ENCODE assay signal across 30 cellular contexts in the genomic region with DNA sequence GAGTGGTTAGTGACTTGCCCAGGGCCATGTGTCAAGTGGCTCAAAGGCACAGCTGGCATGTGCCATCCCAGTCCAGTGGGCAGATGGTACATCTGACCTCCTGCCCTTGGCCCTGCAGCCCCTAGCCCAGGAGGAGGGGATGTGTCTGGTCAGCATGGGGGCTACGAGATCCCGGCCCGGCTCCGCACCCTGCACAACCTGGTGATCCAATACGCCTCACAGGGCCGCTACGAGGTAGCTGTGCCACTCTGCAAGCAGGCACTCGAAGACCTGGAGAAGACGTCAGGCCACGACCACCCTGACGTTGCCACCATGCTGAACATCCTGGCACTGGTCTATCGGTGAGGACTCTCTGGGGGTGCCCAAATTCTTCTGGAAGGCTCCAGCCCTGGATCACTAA. TPM values are rescaled to one million over a fixed set of nuclear protein-coding genes. Genes with fewer than 3 reads are reported as not detected.
"Had no signal": no experiment of that assay in that cellular context is flagged by ENCODE, and none has a peak within 500 bp of the region (broad histone marks: within the 10 kb centered on the region; RNA-seq: fewer than 3 reads in every experiment).

No MANE protein-coding gene starts in this region.

- ATAC-seq: activated CD8-positive, alpha-beta memory T cell treated with anti-CD3 and anti-CD28 coated beads, Interleukin-2, amount 10 ng/mL, durations not matched to agents 7 days and 5 days; activated T-cell treated with anti-CD3 and anti-CD28 coated beads, Interleukin-2, amount 50 U/mL, for 72 hours; heart right ventricle; mucosa of descending colon; natural killer cell treated with Interleukin-12 subunit alpha and Interleukin-12 subunit beta and Interleukin-15 and Interleukin-18, amount 100 ng/mL, for 72 hours; right cardiac atrium had no signal

- H3K27me3 ChIP-seq: esophagus squamous epithelium, heart right ventricle, upper lobe of left lung, vagina had no signal

- H3K9me3 Mint-ChIP-seq: activated CD4-positive, alpha-beta memory T cell treated with anti-CD3 and anti-CD28 coated beads for 36 hours; activated CD4-positive, alpha-beta T cell treated with anti-CD3 and anti-CD28 coated beads, Interleukin-2, amount 10 ng/mL, durations not matched to agents 24 days and 14 days; activated T-cell treated with anti-CD3 and anti-CD28 coated beads, Interleukin-2, amount 50 U/mL, for 72 hours; central memory CD8-positive, alpha-beta T cell; dendritic cell treated with granulocyte-macrophage colony-stimulating factor and Interleukin-4, amounts not matched to agents 40 ng/mL and 50 ng/mL, for 4 days; natural killer cell treated with Interleukin-12 subunit alpha and Interleukin-12 subunit beta and Interleukin-15 and Interleukin-18, amount 100 ng/mL, for 72 hours; stimulated activated naive CD8-positive, alpha-beta T cell treated with anti-CD3 and anti-CD28 coated beads, Interleukin-15, Interleukin-2, amounts not matched to agents 100 ng/mL and 50 ng/mL, for 24 hours had no signal

- H3K4me3 Mint-ChIP-seq: activated CD4-positive, alpha-beta memory T cell treated with anti-CD3 and anti-CD28 coated beads for 36 hours; activated CD4-positive, alpha-beta T cell treated with anti-CD3 and anti-CD28 coated beads, Interleukin-2, amount 10 ng/mL, durations not matched to agents 24 days and 14 days; activated CD8-positive, alpha-beta memory T cell treated with anti-CD3 and anti-CD28 coated beads, Interleukin-2, amount 10 ng/mL, durations not matched to agents 7 days and 5 days; activated naive CD8-positive, alpha-beta T cell; activated T-cell treated with anti-CD3 and anti-CD28 coated beads, Interleukin-2, amount 50 U/mL, for 72 hours; central memory CD8-positive, alpha-beta T cell; dendritic cell treated with granulocyte-macrophage colony-stimulating factor and Interleukin-4, amounts not matched to agents 40 ng/mL and 50 ng/mL, for 4 days; natural killer cell treated with Interleukin-12 subunit alpha and Interleukin-12 subunit beta and Interleukin-15 and Interleukin-18, amount 100 ng/mL, for 72 hours; stimulated activated naive CD8-positive, alpha-beta T cell treated with anti-CD3 and anti-CD28 coated beads, Interleukin-15, Interleukin-2, amounts not matched to agents 100 ng/mL and 50 ng/mL, for 24 hours had no signal

- H3K27ac Mint-ChIP-seq: activated CD4-positive, alpha-beta memory T cell treated with anti-CD3 and anti-CD28 coated beads for 36 hours; activated CD4-positive, alpha-beta T cell treated with anti-CD3 and anti-CD28 coated beads, Interleukin-2, amount 10 ng/mL, durations not matched to agents 24 days and 14 days; activated CD8-positive, alpha-beta memory T cell treated with anti-CD3 and anti-CD28 coated beads, Interleukin-2, amount 10 ng/mL, durations not matched to agents 7 days and 5 days; activated naive CD8-positive, alpha-beta T cell; activated T-cell treated with anti-CD3 and anti-CD28 coated beads, Interleukin-2, amount 50 U/mL, for 72 hours; dendritic cell treated with granulocyte-macrophage colony-stimulating factor and Interleukin-4, amounts not matched to agents 40 ng/mL and 50 ng/mL, for 4 days; natural killer cell treated with Interleukin-12 subunit alpha and Interleukin-12 subunit beta and Interleukin-15 and Interleukin-18, amount 100 ng/mL, for 72 hours; stimulated activated naive CD8-positive, alpha-beta T cell treated with anti-CD3 and anti-CD28 coated beads, Interleukin-15, Interleukin-2, amounts not matched to agents 100 ng/mL and 50 ng/mL, for 24 hours had no signal

- H3K27me3 Mint-ChIP-seq: activated CD4-positive, alpha-beta memory T cell treated with anti-CD3 and anti-CD28 coated beads for 36 hours; activated CD4-positive, alpha-beta T cell treated with anti-CD3 and anti-CD28 coated beads, Interleukin-2, amount 10 ng/mL, durations not matched to agents 24 days and 14 days; activated CD8-positive, alpha-beta memory T cell treated with anti-CD3 and anti-CD28 coated beads, Interleukin-2, amount 10 ng/mL, durations not matched to agents 7 days and 5 days; activated naive CD8-positive, alpha-beta T cell; central memory CD8-positive, alpha-beta T cell; natural killer cell treated with Interleukin-12 subunit alpha and Interleukin-12 subunit beta and Interleukin-15 and Interleukin-18, amount 100 ng/mL, for 72 hours; stimulated activated naive CD8-positive, alpha-beta T cell treated with anti-CD3 and anti-CD28 coated beads, Interleukin-15, Interleukin-2, amounts not matched to agents 100 ng/mL and 50 ng/mL, for 24 hours had no signal

- H3K27ac ChIP-seq: esophagus squamous epithelium, heart right ventricle, left ventricle myocardium inferior, upper lobe of left lung, vagina had no signal

- DNase-seq: activated CD4-positive, alpha-beta memory T cell treated with anti-CD3 and anti-CD28 coated beads for 36 hours; activated CD4-positive, alpha-beta T cell treated with anti-CD3 and anti-CD28 coated beads, Interleukin-2, amount 10 ng/mL, durations not matched to agents 24 days and 14 days; activated CD4-positive, CD25-positive, alpha-beta regulatory T cell treated with anti-CD3 and anti-CD28 coated beads, Interleukin-2, amount 50 U/mL, for 72 hours; activated CD8-positive, alpha-beta memory T cell treated with anti-CD3 and anti-CD28 coated beads, Interleukin-2, amount 10 ng/mL, durations not matched to agents 7 days and 5 days; activated naive CD4-positive, alpha-beta T cell treated with Interleukin-2 at 50 U/mL for 16 hours; activated T-cell treated with anti-CD3 and anti-CD28 coated beads, Interleukin-2, amount 50 U/mL, for 72 hours; anterior cingulate cortex; effector CD4-positive, alpha-beta T cell; esophagus squamous epithelium; foreskin melanocyte; heart right ventricle; islet precursor cell; left ventricle myocardium inferior; mucosa of descending colon; posterior cingulate gyrus; stimulated activated CD4-positive, alpha-beta T cell treated with anti-CD3 and anti-CD28 coated beads, Interleukin-2, amount 100 ng/mL, for 48 hours; T-helper 2 cell had no signal

- H3K9me3 ChIP-seq: esophagus squamous epithelium, heart right ventricle, left ventricle myocardium inferior, mucosa of descending colon, upper lobe of left lung, vagina had no signal

- H3K4me3 ChIP-seq: esophagus squamous epithelium, heart right ventricle, left ventricle myocardium inferior, lung, mucosa of descending colon, upper lobe of left lung, vagina had no signal

RNA-seq across cellular contexts. Expression of a gene that starts 15.3 kb away (rescaled TPM):
- total RNA-seq: bronchial epithelial cell, glomerular endothelial cell, left ventricle myocardium inferior, osteoblast, subcutaneous adipose tissue had no signal

RNA-seq across cellular contexts. Expression of a gene that starts 29.0 kb away (rescaled TPM):
- total RNA-seq: activated CD4-positive, alpha-beta memory T cell treated with anti-CD3 and anti-CD28 coated beads for 36 hours; activated CD4-positive, alpha-beta T cell treated with anti-CD3 and anti-CD28 coated beads, Interleukin-2, amount 10 ng/mL, durations not matched to agents 24 days and 14 days; activated CD8-positive, alpha-beta memory T cell treated with anti-CD3 and anti-CD28 coated beads, Interleukin-2, amount 10 ng/mL, durations not matched to agents 7 days and 5 days; bronchial epithelial cell; esophagus squamous epithelium; left ventricle myocardium inferior; natural killer cell treated with Interleukin-12 subunit alpha and Interleukin-12 subunit beta and Interleukin-15 and Interleukin-18, amount 100 ng/mL, for 72 hours; subcutaneous adipose tissue had no signal
